ENCODE assay signal across 34 cellular contexts in the genomic region with DNA sequence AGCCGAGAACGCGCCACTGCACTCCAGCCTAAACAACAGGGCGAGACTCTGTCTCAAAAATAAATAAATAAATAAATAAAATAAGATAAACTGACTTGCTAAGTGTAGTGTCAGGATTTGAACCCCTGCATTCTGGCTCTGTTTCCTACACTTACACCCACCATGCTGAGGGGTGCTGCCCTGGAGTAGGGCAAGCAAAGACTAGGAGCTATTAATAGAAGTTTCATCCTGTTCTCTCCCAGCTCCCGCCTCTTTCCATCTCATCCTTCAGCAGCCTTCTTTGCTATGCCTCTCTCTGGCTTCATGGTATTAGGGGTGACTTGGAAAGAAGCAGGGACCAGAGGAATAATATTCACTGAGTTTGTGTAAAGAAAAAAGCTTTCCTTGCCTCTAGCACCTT. TPM values are rescaled to one million over a fixed set of nuclear protein-coding genes. Genes with fewer than 3 reads are reported as not detected.
"Had no signal": no experiment of that assay in that cellular context is flagged by ENCODE, and none has a peak within 500 bp of the region (broad histone marks: within the 10 kb centered on the region; RNA-seq: fewer than 3 reads in every experiment).

No MANE protein-coding gene starts in this region.

- H3K27me3 ChIP-seq: esophagus muscularis mucosa, foreskin keratinocyte, gastroesophageal sphincter, heart left ventricle, neural progenitor cell, right atrium auricular region, sigmoid colon, spleen, testis, tibial artery had no signal

- H3K4me2 ChIP-seq: neural progenitor cell had no signal

- H3K9ac ChIP-seq: neural progenitor cell, parathyroid adenoma had no signal

- H3K4me3 ChIP-seq: esophagus muscularis mucosa, gastroesophageal sphincter, heart left ventricle, lung, mucosa of descending colon, neural progenitor cell, right atrium auricular region, sigmoid colon, spleen, testis, tibial artery had no signal

- H3K27ac ChIP-seq: esophagus muscularis mucosa, foreskin keratinocyte, heart left ventricle, neural progenitor cell, parathyroid adenoma, right atrium auricular region, sigmoid colon, spleen, testis, tibial artery had no signal

- ATAC-seq: foreskin keratinocyte; gastroesophageal sphincter; left colon; mucosa of descending colon; naive thymus-derived CD4-positive, alpha-beta T cell; stimulated activated memory B cell treated with anti-CD40 and anti-IgM and Interleukin-4, amounts not matched to agents 10 μg/mL and 1 μg/mL and 100 μg/mL, for 72 hours; stimulated activated naive CD8-positive, alpha-beta T cell treated with anti-CD3 and anti-CD28 coated beads, Interleukin-15, Interleukin-2, amounts not matched to agents 100 U/mL and 50 U/mL, for 24 hours had no signal

- H3K9me3 ChIP-seq: esophagus muscularis mucosa, gastroesophageal sphincter, heart left ventricle, mucosa of descending colon, right atrium auricular region, sigmoid colon, spleen, testis, tibial artery had no signal

- FAIRE-seq: islet of Langerhans had no signal

- H3K79me2 ChIP-seq: parathyroid adenoma had no signal

- H2AFZ ChIP-seq: neural progenitor cell, parathyroid adenoma had no signal

- H3K36me3 ChIP-seq: esophagus muscularis mucosa, gastroesophageal sphincter, heart left ventricle, neural progenitor cell, right atrium auricular region, sigmoid colon, spleen, tibial artery had no signal

- H3K4me1 ChIP-seq: neural progenitor cell, right atrium auricular region, sigmoid colon, testis, tibial artery had no signal

- DNase-seq: cerebellar nuclear complex; effector CD8-positive, alpha-beta T cell; endodermal cell; heart left ventricle; hippocampal formation; left colon; mesenchymal stem cell; mucosa of descending colon; naive thymus-derived CD4-positive, alpha-beta T cell; sigmoid colon; spleen; stimulated activated CD4-positive, alpha-beta T cell treated with anti-CD3 and anti-CD28 coated beads, Interleukin-4, amount 100 ng/mL, for 4 hours; stimulated activated naive CD8-positive, alpha-beta T cell treated with anti-CD3 and anti-CD28 coated beads, Interleukin-15, Interleukin-2, amounts not matched to agents 100 U/mL and 50 U/mL, for 24 hours; substantia nigra; testis; tibial artery had no signal

RNA-seq across cellular contexts. Expression of a gene that starts 37.4 kb away (rescaled TPM):
- total RNA-seq: endodermal cell; epithelial cell of proximal tubule; esophagus muscularis mucosa; fibroblast of lung; foreskin keratinocyte; gastroesophageal sphincter; heart left ventricle; kidney epithelial cell; left colon; liver; lung; mesothelial cell of epicardium; mucosa of descending colon; naive thymus-derived CD4-positive, alpha-beta T cell; osteoblast; progenitor cell of endocrine pancreas; right atrium auricular region; sigmoid colon; skeletal muscle tissue; spleen; ureter had no signal
- polyA plus RNA-seq: fibroblast of lung; foreskin keratinocyte; heart left ventricle; liver; lung; naive thymus-derived CD4-positive, alpha-beta T cell; sigmoid colon; spleen had no signal
